In the genomic region with DNA sequence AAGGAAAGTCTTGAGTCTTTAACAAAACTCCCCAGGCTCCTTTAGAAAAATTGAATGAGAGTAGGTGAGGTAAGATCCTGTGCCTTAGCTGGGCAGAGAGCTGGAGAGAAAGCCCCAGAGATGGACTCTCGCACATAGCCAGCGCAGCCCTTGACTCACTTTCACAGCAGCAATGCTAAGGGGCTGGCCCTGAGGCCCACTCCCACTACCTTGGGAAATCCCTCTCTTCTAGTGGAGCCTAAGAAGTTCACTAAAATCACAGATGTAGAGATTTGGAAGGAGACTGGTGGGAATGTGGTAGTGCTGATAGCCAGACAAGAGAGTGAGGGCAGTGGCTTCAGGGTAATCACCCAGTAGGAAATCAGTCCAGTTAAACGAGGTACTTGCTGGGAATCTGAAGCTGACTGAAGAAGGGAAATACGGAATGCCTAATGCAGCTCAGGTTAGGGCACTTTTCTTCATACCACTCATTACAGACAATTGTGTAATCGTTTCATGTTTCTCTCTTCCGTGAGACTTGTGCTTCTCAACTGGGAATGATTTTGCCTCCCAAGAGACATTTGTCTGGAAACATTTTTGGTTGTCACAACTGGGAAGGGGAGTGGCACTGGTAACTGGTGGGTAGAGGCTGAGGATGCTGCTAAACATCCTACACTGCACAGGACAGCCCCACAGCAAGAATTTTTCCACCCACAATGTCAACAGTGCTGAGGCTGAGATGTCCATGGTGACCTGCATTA, we compare ENCODE assay signal across 1 cellular context.
TF ChIP-seq lines count a peak whose summit lies in the region.

No MANE protein-coding gene starts in this region.

TF ChIP-seq in HEK293, 187 proteins besides CTCF, POLR2A, EP300 and RAD21:
- TF ChIP-seq ZBTB8A (tag by site-specific recombination; IDR thresholded peaks at IDR 0.05) (no peak), EGR2 (tag by site-specific recombination; IDR thresholded peaks at IDR 0.05; ENCODE audit: low read depth) (peak; percentile 39; the same call in 1 of the 2 replicates), ZNF223 (tag by site-specific recombination; IDR thresholded peaks at IDR 0.05) (no peak), ZNF221 (tag by site-specific recombination; IDR thresholded peaks at IDR 0.05; ENCODE audit: borderline replicate concordance) (no peak), GLI2 (tag by site-specific recombination; IDR thresholded peaks at IDR 0.05; ENCODE audit: borderline replicate concordance, low read depth) (no peak), KLF1 (tag by site-specific recombination; IDR thresholded peaks at IDR 0.05) (no peak), MYNN (tag by site-specific recombination; IDR thresholded peaks at IDR 0.05; ENCODE audit: borderline replicate concordance) (no peak), HOXA7 (CRISPR knock-in tag; IDR thresholded peaks at IDR 0.05; ENCODE audit: borderline replicate concordance) (no peak), ZFHX2 (tag by site-specific recombination; conservative IDR thresholded peaks at IDR 0.05) (0 out of 2 replicates have a peak, but pooled peaks have one; percentile 17), ZNF169 (tag by site-specific recombination; IDR thresholded peaks at IDR 0.05) (no peak), SETDB1 (IDR thresholded peaks at IDR 0.05; ENCODE audit: insufficient read length, low read length) (no peak)
- TF ChIP-seq, protein P1, sequence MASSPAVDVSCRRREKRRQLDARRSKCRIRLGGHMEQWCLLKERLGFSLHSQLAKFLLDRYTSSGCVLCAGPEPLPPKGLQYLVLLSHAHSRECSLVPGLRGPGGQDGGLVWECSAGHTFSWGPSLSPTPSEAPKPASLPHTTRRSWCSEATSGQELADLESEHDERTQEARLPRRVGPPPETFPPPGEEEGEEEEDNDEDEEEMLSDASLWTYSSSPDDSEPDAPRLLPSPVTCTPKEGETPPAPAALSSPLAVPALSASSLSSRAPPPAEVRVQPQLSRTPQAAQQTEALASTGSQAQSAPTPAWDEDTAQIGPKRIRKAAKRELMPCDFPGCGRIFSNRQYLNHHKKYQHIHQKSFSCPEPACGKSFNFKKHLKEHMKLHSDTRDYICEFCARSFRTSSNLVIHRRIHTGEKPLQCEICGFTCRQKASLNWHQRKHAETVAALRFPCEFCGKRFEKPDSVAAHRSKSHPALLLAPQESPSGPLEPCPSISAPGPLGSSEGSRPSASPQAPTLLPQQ (tag by site-specific recombination; IDR thresholded peaks at IDR 0.05): no peak
